Comparison of ENCODE assay signal across 16 cellular contexts in genomic region chr7:158728911-158729645, GRCh38.
"Had no signal": no experiment of that assay in that cellular context is flagged by ENCODE, and none has a peak within 500 bp of the region (broad histone marks: within the 10 kb centered on the region; RNA-seq: fewer than 3 reads in every experiment).

No MANE protein-coding gene starts in this region.

- H3K4me3 ChIP-seq: heart left ventricle, mucosa of descending colon, psoas muscle, spleen had no signal

- DNase-seq: activated CD4-positive, CD25-positive, alpha-beta regulatory T cell treated with anti-CD3 and anti-CD28 coated beads, Interleukin-2, amount 50 U/mL, for 72 hours; activated CD8-positive, alpha-beta T cell treated with anti-CD3 and anti-CD28 coated beads for 36 hours; activated T-cell treated with anti-CD3 and anti-CD28 coated beads for 4 hours; foreskin melanocyte; heart left ventricle; left colon; mucosa of descending colon; psoas muscle; spleen; stimulated activated CD4-positive, alpha-beta T cell treated with anti-CD3 and anti-CD28 coated beads, Interleukin-1b, Interleukin-23, amount 100 ng/mL, for 48 hours; trophoblast cell had no signal

- H3K27ac ChIP-seq: heart left ventricle, psoas muscle had no signal

- H3K4me3 Mint-ChIP-seq: activated CD8-positive, alpha-beta T cell treated with anti-CD3 and anti-CD28 coated beads for 36 hours; nephron; stimulated activated memory B cell treated with anti-CD40 and anti-IgM and Interleukin-4, amounts not matched to agents 10 μg/mL and 1 μg/mL and 100 μg/mL, for 72 hours had no signal

- H3K4me1 ChIP-seq: psoas muscle had no signal

- H3K9me3 Mint-ChIP-seq: activated CD8-positive, alpha-beta T cell treated with anti-CD3 and anti-CD28 coated beads for 36 hours; nephron; stimulated activated memory B cell treated with anti-CD40 and anti-IgM and Interleukin-4, amounts not matched to agents 10 μg/mL and 1 μg/mL and 100 μg/mL, for 72 hours had no signal

- H3K27me3 ChIP-seq: heart left ventricle, spleen had no signal

- FAIRE-seq: colon, endothelial cell of umbilical vein had no signal

- H3K27ac Mint-ChIP-seq: stimulated activated memory B cell treated with anti-CD40 and anti-IgM and Interleukin-4, amounts not matched to agents 10 μg/mL and 1 μg/mL and 100 μg/mL, for 72 hours had no signal

- H3K9me3 ChIP-seq: heart left ventricle, mucosa of descending colon, psoas muscle had no signal

- ATAC-seq: activated CD8-positive, alpha-beta T cell treated with anti-CD3 and anti-CD28 coated beads for 36 hours; heart left ventricle; left colon; mucosa of descending colon; psoas muscle; sciatic nerve; stimulated activated memory B cell treated with anti-CD40 and anti-IgM and Interleukin-4, amounts not matched to agents 10 μg/mL and 1 μg/mL and 100 μg/mL, for 72 hours had no signal

- H3K4me1 Mint-ChIP-seq: stimulated activated memory B cell treated with anti-CD40 and anti-IgM and Interleukin-4, amounts not matched to agents 10 μg/mL and 1 μg/mL and 100 μg/mL, for 72 hours had no signal

- H3K27me3 Mint-ChIP-seq: activated CD8-positive, alpha-beta T cell treated with anti-CD3 and anti-CD28 coated beads for 36 hours; stimulated activated memory B cell treated with anti-CD40 and anti-IgM and Interleukin-4, amounts not matched to agents 10 μg/mL and 1 μg/mL and 100 μg/mL, for 72 hours had no signal
